ENCODE assay signal across 1 cellular context in genomic region chrX:11111947-11112346, GRCh38.
TF ChIP-seq lines count a peak whose summit lies in the region.

No MANE protein-coding gene starts in this region.

TF ChIP-seq in K562, 482 proteins besides CTCF, POLR2A, EP300 and RAD21 (continued from another document):
- TF ChIP-seq, protein P1, sequence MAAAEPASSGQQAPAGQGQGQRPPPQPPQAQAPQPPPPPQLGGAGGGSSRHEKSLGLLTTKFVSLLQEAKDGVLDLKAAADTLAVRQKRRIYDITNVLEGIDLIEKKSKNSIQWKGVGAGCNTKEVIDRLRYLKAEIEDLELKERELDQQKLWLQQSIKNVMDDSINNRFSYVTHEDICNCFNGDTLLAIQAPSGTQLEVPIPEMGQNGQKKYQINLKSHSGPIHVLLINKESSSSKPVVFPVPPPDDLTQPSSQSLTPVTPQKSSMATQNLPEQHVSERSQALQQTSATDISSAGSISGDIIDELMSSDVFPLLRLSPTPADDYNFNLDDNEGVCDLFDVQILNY (CRISPR knock-in tag; IDR thresholded peaks at IDR 0.05) = no peak
- TF ChIP-seq CBX5 (IDR thresholded peaks at IDR 0.05; ENCODE audit: borderline replicate concordance, low read depth) (no peak), HNRNPK (IDR thresholded peaks at IDR 0.05; ENCODE audit: low read depth, low read length, poor library complexity, severe bottlenecking) (no peak), DEAF1 (CRISPR knock-in tag; IDR thresholded peaks at IDR 0.05) (no peak), ZNF699 (CRISPR knock-in tag; IDR thresholded peaks at IDR 0.05; ENCODE audit: insufficient replicate concordance) (no peak)
